ENCODE assay signal across 1 cellular context in genomic region chr15:38642689-38643270, GRCh38.
TF ChIP-seq lines count a peak whose summit lies in the region.

No MANE protein-coding gene starts in this region.

TF ChIP-seq in GM23338, 12 proteins besides CTCF, POLR2A, EP300 and RAD21 (continued from another document):
- TF ChIP-seq ETS1 (IDR thresholded peaks at IDR 0.05), result no peak
- no peak for TF ChIP-seq EZH2phosphoT487 (IDR thresholded peaks at IDR 0.05; ENCODE audit: unreplicated experiment)
- TF ChIP-seq CREB1 (CRISPR knock-in tag; IDR thresholded peaks at IDR 0.05; ENCODE audit: low read depth), result no peak
- TF ChIP-seq JUNB (IDR thresholded peaks at IDR 0.05; ENCODE audit: unreplicated experiment), result no peak
- no peak for TF ChIP-seq ZNF331 (CRISPR knock-in tag; IDR thresholded peaks at IDR 0.05; ENCODE audit: low read depth)
